18 cellular contexts compared by ENCODE assay signal in genomic region chr6:161743526-161744196, GRCh38.
"Had no signal": no experiment of that assay in that cellular context is flagged by ENCODE, and none has a peak within 500 bp of the region (broad histone marks: within the 10 kb centered on the region; RNA-seq: fewer than 3 reads in every experiment).

No MANE protein-coding gene starts in this region.

- H3K9me3 ChIP-seq: upper lobe of left lung had no signal

- H3K4me3 ChIP-seq: heart right ventricle, upper lobe of left lung had no signal

- H3K27me3 ChIP-seq: heart right ventricle, upper lobe of left lung had no signal

- DNase-seq: activated B cell treated with CpG ODN at 0.5 μM for 24 hours; activated CD4-positive, alpha-beta T cell treated with anti-CD3 and anti-CD28 coated beads for 36 hours; activated CD4-positive, alpha-beta T cell treated with anti-CD3 and anti-CD28 coated beads, Interleukin-2, amount 50 U/mL, for 4 hours; activated CD8-positive, alpha-beta memory T cell treated with anti-CD3 and anti-CD28 coated beads, Interleukin-2, amount 50 U/mL, for 48 hours; activated naive CD4-positive, alpha-beta T cell; activated naive CD8-positive, alpha-beta T cell treated with anti-CD3 and anti-CD28 coated beads for 36 hours; activated T-cell treated with anti-CD3 and anti-CD28 coated beads, Interleukin-2, amount 50 U/mL, for 4 hours; heart right ventricle; left cardiac atrium; occipital lobe; posterior cingulate gyrus; stimulated activated CD4-positive, alpha-beta T cell treated with anti-CD3 and anti-CD28 coated beads, Interleukin-2, amount 100 ng/mL, for 48 hours; stimulated activated CD8-positive, alpha-beta memory T cell treated with anti-CD3 and anti-CD28 coated beads, Interleukin-4, amount 100 ng/mL, for 48 hours; stimulated activated naive CD4-positive, alpha-beta T cell treated with Interleukin-2 at 50 U/mL for 16 hours; T-helper 9 cell; upper lobe of left lung had no signal

- H3K36me3 ChIP-seq: heart right ventricle, upper lobe of left lung had no signal

- H3K4me1 ChIP-seq: heart right ventricle, upper lobe of left lung had no signal

- ATAC-seq: activated CD4-positive, alpha-beta T cell treated with anti-CD3 and anti-CD28 coated beads for 36 hours; activated T-cell treated with anti-CD3 and anti-CD28 coated beads, Interleukin-2, amount 50 U/mL, for 4 hours; heart right ventricle; left cardiac atrium had no signal

- FAIRE-seq: bronchial epithelial cell, endometrium had no signal

- H3K27ac ChIP-seq: heart right ventricle, upper lobe of left lung had no signal
